8 cellular contexts compared by ENCODE assay signal in the genomic region with DNA sequence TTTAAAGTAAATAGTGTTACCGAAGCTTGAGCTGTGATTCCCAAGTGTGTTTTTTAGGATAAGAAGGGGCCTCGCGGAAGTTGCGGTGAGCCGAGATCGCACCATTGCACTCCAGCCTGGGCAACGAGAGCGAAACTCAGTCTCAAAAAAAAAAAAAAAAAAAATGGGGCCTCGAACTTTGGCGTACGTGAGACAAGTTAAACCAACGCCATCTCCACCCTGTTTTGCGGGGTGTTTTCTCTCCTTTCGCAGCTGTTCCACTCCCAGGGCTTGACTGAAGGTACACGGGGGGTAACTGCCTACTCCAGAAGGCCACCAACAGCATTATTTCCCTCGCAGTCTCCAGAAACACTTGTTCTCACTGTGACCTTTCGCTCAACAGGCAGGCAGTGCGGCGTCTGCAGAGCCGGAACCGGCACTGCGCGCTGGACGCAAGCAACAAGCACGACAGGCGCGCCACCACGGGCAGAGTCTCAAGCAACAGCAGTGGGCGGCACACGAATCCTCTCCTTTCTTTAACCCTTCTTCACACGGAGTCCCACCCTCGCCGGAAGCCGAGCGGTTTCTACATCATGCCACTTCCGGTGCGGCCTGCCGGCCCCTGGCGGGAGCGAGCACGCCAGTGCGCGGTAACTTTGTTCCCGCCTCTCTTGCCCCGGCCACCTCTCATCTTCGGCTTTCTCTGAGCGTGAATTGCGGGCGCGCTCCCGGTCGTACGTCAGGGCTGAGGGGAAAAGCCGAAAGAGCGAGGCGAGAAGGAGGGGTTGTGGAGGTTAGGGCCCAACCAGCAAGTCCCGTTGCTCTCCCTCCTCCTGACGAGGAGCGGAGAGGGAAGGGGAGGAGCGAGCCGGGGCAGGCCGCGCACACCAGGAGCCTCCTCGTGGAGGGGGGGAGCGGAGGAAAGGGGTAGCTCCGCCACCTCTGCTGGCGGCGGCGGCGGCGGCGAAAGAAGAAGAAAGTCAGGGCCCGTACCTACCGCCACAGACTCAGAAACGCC. TPM values are rescaled to one million over a fixed set of nuclear protein-coding genes. Genes with fewer than 3 reads are reported as not detected.
A peak's percentile ranks its signal among the peaks of the same experiment; 100 is the strongest.
DNase-seq lines count a peak whose midpoint lies in the region; ATAC-seq and TF ChIP-seq lines count a peak whose summit lies in the region.

No MANE protein-coding gene starts in this region.

- H3K4me3 ChIP-seq in esophagus (ENCODE audit: low read depth in 1 of 2, low read length in 2 of 2) (peak overlapping the region; percentile 82 to 98), mucosa of rectum (ENCODE audit: low read length in 2 of 2) (peak overlapping the region; percentile 97 to 98)

- peak overlapping the region; percentile 95 to 98 for H3K9ac ChIP-seq in mucosa of rectum (ENCODE audit: low read depth in 1 of 2, low read length in 2 of 2)

- H3K36me3 ChIP-seq in esophagus (ENCODE audit: control insufficient read depth in 2 of 2, insufficient read depth in 2 of 2, low read length in 1 of 2) (no peaks in the 10 kb centered on the region), mucosa of rectum (ENCODE audit: control insufficient read depth in 2 of 2, insufficient read depth in 2 of 2, low read length in 2 of 2) (no peaks in the 10 kb centered on the region)

- WGBS in esophagus, 2 donors, result 0% methylated on average over 62 to 70 of the region's 75 CpGs

- H3K4me1 ChIP-seq in esophagus (ENCODE audit: control insufficient read depth in 2 of 2, insufficient read depth in 2 of 2, low read length in 1 of 2) (no peaks in the 10 kb centered on the region), mucosa of rectum (ENCODE audit: control insufficient read depth in 2 of 2, insufficient read depth in 2 of 2, low read length in 2 of 2) (peaks cover 17 to 19% of the 10 kb centered on the region in 2 donors)

- peak; percentile 63 for ATAC-seq in GM21737 (IDR thresholded peaks at IDR 0.05; ENCODE audit: unreplicated experiment)

- H3K27ac ChIP-seq in esophagus (ENCODE audit: low read depth in 2 of 2, low read length in 1 of 2), result peak overlapping the region; percentile 100
- H3K27ac ChIP-seq in mucosa of rectum (ENCODE audit: low read depth in 2 of 2, low read length in 2 of 2), result peak overlapping the region; percentile 100

- DNase-seq in DMS79 (lab: John Stamatoyannopoulos, UW) (peak; percentile 99), KG1 (lab: John Stamatoyannopoulos, UW) (peak; percentile 98)
- peak; percentile 97 to 98 for DNase-seq in activated T-cell treated with anti-CD3 and anti-CD28 coated beads, Interleukin-2, amount 50 U/mL, for 48 hours
- peak; percentile 92 to 96 for DNase-seq in stimulated activated CD8-positive, alpha-beta memory T cell treated with anti-CD3 and anti-CD28 coated beads, Interleukin-4, amount 100 ng/mL, for 4 hours (ENCODE audit: low read depth in 2 of 2, low spot score in 1 of 2)

- H3K27me3 ChIP-seq in esophagus (ENCODE audit: control insufficient read depth in 1 of 2, insufficient read depth in 2 of 2, low read length in 2 of 2) (no peaks in the 10 kb centered on the region), mucosa of rectum (ENCODE audit: control insufficient read depth in 2 of 2, insufficient read depth in 2 of 2, low read length in 2 of 2) (no peaks in the 10 kb centered on the region)

- no peaks in the 10 kb centered on the region for H3K9me3 ChIP-seq in esophagus (ENCODE audit: control insufficient read depth in 2 of 2, insufficient read depth in 1 of 2, low read depth in 1 of 2, low read length in 1 of 2)
- no peaks in the 10 kb centered on the region for H3K9me3 ChIP-seq in mucosa of rectum (ENCODE audit: control insufficient read depth in 2 of 2, low read length in 2 of 2)

TF ChIP-seq in PFSK-1, 5 proteins besides CTCF, POLR2A, EP300 and RAD21:
- peak; percentile 92; the same call in 1 of the 2 replicates for TF ChIP-seq SIN3A (IDR thresholded peaks at IDR 0.05; ENCODE audit: borderline replicate concordance, insufficient read depth, low read length)
- TF ChIP-seq TAF1 (IDR thresholded peaks at IDR 0.05; ENCODE audit: borderline replicate concordance, insufficient read depth, low read length), result peak; percentile 96; the same call in 1 of the 2 replicates
- TF ChIP-seq, protein P1, sequence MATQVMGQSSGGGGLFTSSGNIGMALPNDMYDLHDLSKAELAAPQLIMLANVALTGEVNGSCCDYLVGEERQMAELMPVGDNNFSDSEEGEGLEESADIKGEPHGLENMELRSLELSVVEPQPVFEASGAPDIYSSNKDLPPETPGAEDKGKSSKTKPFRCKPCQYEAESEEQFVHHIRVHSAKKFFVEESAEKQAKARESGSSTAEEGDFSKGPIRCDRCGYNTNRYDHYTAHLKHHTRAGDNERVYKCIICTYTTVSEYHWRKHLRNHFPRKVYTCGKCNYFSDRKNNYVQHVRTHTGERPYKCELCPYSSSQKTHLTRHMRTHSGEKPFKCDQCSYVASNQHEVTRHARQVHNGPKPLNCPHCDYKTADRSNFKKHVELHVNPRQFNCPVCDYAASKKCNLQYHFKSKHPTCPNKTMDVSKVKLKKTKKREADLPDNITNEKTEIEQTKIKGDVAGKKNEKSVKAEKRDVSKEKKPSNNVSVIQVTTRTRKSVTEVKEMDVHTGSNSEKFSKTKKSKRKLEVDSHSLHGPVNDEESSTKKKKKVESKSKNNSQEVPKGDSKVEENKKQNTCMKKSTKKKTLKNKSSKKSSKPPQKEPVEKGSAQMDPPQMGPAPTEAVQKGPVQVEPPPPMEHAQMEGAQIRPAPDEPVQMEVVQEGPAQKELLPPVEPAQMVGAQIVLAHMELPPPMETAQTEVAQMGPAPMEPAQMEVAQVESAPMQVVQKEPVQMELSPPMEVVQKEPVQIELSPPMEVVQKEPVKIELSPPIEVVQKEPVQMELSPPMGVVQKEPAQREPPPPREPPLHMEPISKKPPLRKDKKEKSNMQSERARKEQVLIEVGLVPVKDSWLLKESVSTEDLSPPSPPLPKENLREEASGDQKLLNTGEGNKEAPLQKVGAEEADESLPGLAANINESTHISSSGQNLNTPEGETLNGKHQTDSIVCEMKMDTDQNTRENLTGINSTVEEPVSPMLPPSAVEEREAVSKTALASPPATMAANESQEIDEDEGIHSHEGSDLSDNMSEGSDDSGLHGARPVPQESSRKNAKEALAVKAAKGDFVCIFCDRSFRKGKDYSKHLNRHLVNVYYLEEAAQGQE (IDR thresholded peaks at IDR 0.05; ENCODE audit: insufficient read depth in 1 of 2, low read depth in 2 of 2, low read length in 2 of 2), result peak; percentile 49 to 62; a peak in 1 of 4 replicates
- TF ChIP-seq FOXP2 (optimal IDR thresholded peaks at IDR 0.05; ENCODE audit: borderline replicate concordance, extremely low read depth, extremely low read length, insufficient read depth), result peak; percentile 52
- TF ChIP-seq POLR2AphosphoS5 (IDR thresholded peaks at IDR 0.05; ENCODE audit: low read depth, low read length), result peak; percentile 87

RNA-seq across cellular contexts. Expression of a gene that starts 0.8 kb away (rescaled TPM):
- 20.0 TPM for polyA plus RNA-seq in PFSK-1 (2012; ENCODE audit: insufficient read length, low read depth)
- polyA plus RNA-seq in esophagus, result 10 to 100 TPM; 17.1 to 23.4 TPM

Comparison
In these comparisons a context has a peak if more than half of its experiments do, and no peak if none do; other contexts are left out.
1. Peak in every context shown above with its lines: DNase-seq, ATAC-seq, H3K4me3 ChIP-seq and H3K27ac ChIP-seq.